8 cellular contexts compared by ENCODE assay signal in genomic region chr7:134458806-134459698, GRCh38. TPM values are rescaled to one million over a fixed set of nuclear protein-coding genes. Genes with fewer than 3 reads are reported as not detected.
DNase-seq lines count a peak whose midpoint lies in the region; ATAC-seq, FAIRE-seq and TF ChIP-seq lines count a peak whose summit lies in the region.

Gene AKR1B1, minus strand, starts transcription at chr7:134459100. Its CDS starts 38 bp downstream, at chr7:134459062.

- H3K9me2 ChIP-seq in PC-3 (replicated peaks; ENCODE audit: low read length), result no peaks in the 10 kb centered on the region

- 0 out of 2 replicates have a peak within 1 kb of the TSS, but pooled peaks have one; percentile 30 for H2AFZ ChIP-seq in PC-3 (ENCODE audit: low read length)

- CTCF ChIA-PET in PC-3 (lab: Charles Lee), result no interaction called here

- no TSS peak for BruUV-seq in PC-3 (replicated peaks; lab: Mats Ljungman, UMichigan)

- H3K4me2 ChIP-seq in PC-3 (ENCODE audit: low read length), result no peak within 1 kb of the TSS

- peaks cover 13% of the 10 kb centered on the region for H3K36me3 Mint-ChIP-seq in activated T-helper 1 cell treated with anti-CD3 and anti-CD28 coated beads, Interleukin-12 subunit alpha, Interleukin-12 subunit beta, Interleukin-2, Interleukin-4 antibody, amounts not matched to agents 30 ng/mL and 10 ng/mL and 1 ng/mL, durations not matched to agents 14 hours and 24 hours and 36 hours (ENCODE audit: low read depth)
- peaks cover 0 to 2% of the 10 kb centered on the region in 2 donors for H3K36me3 Mint-ChIP-seq in naive B cell
- peaks cover 4 to 16% of the 10 kb centered on the region in 2 donors for H3K36me3 Mint-ChIP-seq in stimulated activated naive B cell treated with anti-CD40 and anti-IgM and Interleukin-4, amounts not matched to agents 10 μg/mL and 1 μg/mL and 100 μg/mL, for 72 hours

- H3K4me3 ChIP-seq in PC-3 (ENCODE audit: low read length), result no peak within 1 kb of the TSS

- H3K4me1 Mint-ChIP-seq in activated T-helper 1 cell treated with anti-CD3 and anti-CD28 coated beads, Interleukin-12 subunit alpha, Interleukin-12 subunit beta, Interleukin-2, Interleukin-4 antibody, amounts not matched to agents 30 ng/mL and 10 ng/mL and 1 ng/mL, durations not matched to agents 14 hours and 24 hours and 36 hours (ENCODE audit: low read depth), result peaks cover 44% of the 10 kb centered on the region
- H3K4me1 Mint-ChIP-seq in naive B cell, result peaks cover 23 to 40% (median 37%) of the 10 kb centered on the region in 3 donors
- peaks cover 27 to 40% of the 10 kb centered on the region in 2 donors for H3K4me1 Mint-ChIP-seq in stimulated activated naive B cell treated with anti-CD40 and anti-IgM and Interleukin-4, amounts not matched to agents 10 μg/mL and 1 μg/mL and 100 μg/mL, for 72 hours

- peak within 1 kb of the TSS; percentile 90 for H3K4me3 Mint-ChIP-seq in activated T-helper 1 cell treated with anti-CD3 and anti-CD28 coated beads, Interleukin-12 subunit alpha, Interleukin-12 subunit beta, Interleukin-2, Interleukin-4 antibody, amounts not matched to agents 30 ng/mL and 10 ng/mL and 1 ng/mL, durations not matched to agents 14 hours and 24 hours and 36 hours
- peak within 1 kb of the TSS; percentile 84 to 95 (median 92) for H3K4me3 Mint-ChIP-seq in naive B cell
- H3K4me3 Mint-ChIP-seq in stimulated activated naive B cell treated with anti-CD40 and anti-IgM and Interleukin-4, amounts not matched to agents 10 μg/mL and 1 μg/mL and 100 μg/mL, for 72 hours, result peak within 1 kb of the TSS; percentile 89 to 91

- H3K9ac ChIP-seq in PC-3 (ENCODE audit: low read length), result no peak within 1 kb of the TSS

- POLR2A ChIA-PET in PC-3 (lab: Charles Lee; ENCODE audit: unreplicated experiment), result no interaction called here

- no peak for FAIRE-seq in D721Med (lab: Jason Lieb, UNC)

- no peaks in the 10 kb centered on the region for H4K20me1 ChIP-seq in PC-3 (ENCODE audit: low read length)

- DNase-seq in D721Med (ENCODE audit: insufficient read length, low spot score) (peak; percentile 90), HuH-7 (ENCODE audit: low spot score) (peak; percentile 65), PC-3 (no peak), fibroblast of gingiva (ENCODE audit: low read depth) (peak; percentile 94), naive B cell (peak; percentile 91)
- DNase-seq in activated T-helper 1 cell treated with anti-CD3 and anti-CD28 coated beads, Interleukin-12 subunit alpha, Interleukin-12 subunit beta, Interleukin-2, Interleukin-4 antibody, amounts not matched to agents 30 ng/mL and 10 ng/mL and 1 ng/mL, durations not matched to agents 14 hours and 24 hours and 36 hours (ENCODE audit: low spot score), result peak; percentile 87
- DNase-seq in stimulated activated naive B cell treated with anti-CD40 and anti-IgM and Interleukin-4, amounts not matched to agents 10 μg/mL and 1 μg/mL and 100 μg/mL, for 72 hours, result peak; percentile 91

- peaks cover 11% of the 10 kb centered on the region for H3K4me1 ChIP-seq in PC-3 (ENCODE audit: insufficient read depth, low read length)

- H3K36me3 ChIP-seq in PC-3 (ENCODE audit: low read depth, low read length), result no peaks in the 10 kb centered on the region

- H3K27ac Mint-ChIP-seq in activated T-helper 1 cell treated with anti-CD3 and anti-CD28 coated beads, Interleukin-12 subunit alpha, Interleukin-12 subunit beta, Interleukin-2, Interleukin-4 antibody, amounts not matched to agents 30 ng/mL and 10 ng/mL and 1 ng/mL, durations not matched to agents 14 hours and 24 hours and 36 hours, result peak within 1 kb of the TSS; percentile 81
- H3K27ac Mint-ChIP-seq in naive B cell, result peak within 1 kb of the TSS; percentile 77 to 96 (median 91)
- H3K27ac Mint-ChIP-seq in stimulated activated naive B cell treated with anti-CD40 and anti-IgM and Interleukin-4, amounts not matched to agents 10 μg/mL and 1 μg/mL and 100 μg/mL, for 72 hours, result peak within 1 kb of the TSS; percentile 92

- H3K27me3 ChIP-seq in PC-3 (ENCODE audit: low read length), result no peaks in the 10 kb centered on the region

- H3F3A ChIP-seq in PC-3 (ENCODE audit: low read length, unreplicated experiment), result no peaks in the 10 kb centered on the region

- peak; percentile 41 for TF ChIP-seq CTCF in D721Med (IDR thresholded peaks at IDR 0.05; ENCODE audit: insufficient read depth, missing control alignments)
- no peak for TF ChIP-seq CTCF in PC-3 (conservative IDR thresholded peaks at IDR 0.05; ENCODE audit: low read depth, low read length)

- peak; percentile 94 for ATAC-seq in GM21423 (IDR thresholded peaks at IDR 0.05; ENCODE audit: unreplicated experiment)
- no peak for ATAC-seq in PC-3
- ATAC-seq in naive B cell (ENCODE audit: low read depth in 2 of 2), result peak; percentile 89 to 90
- peak; percentile 91 to 97 for ATAC-seq in stimulated activated naive B cell treated with anti-CD40 and anti-IgM and Interleukin-4, amounts not matched to agents 10 μg/mL and 1 μg/mL and 100 μg/mL, for 72 hours (replicated peaks)

- H3K27ac ChIP-seq in PC-3 (ENCODE audit: low read length), result no peak within 1 kb of the TSS

- H3K9me3 Mint-ChIP-seq in activated T-helper 1 cell treated with anti-CD3 and anti-CD28 coated beads, Interleukin-12 subunit alpha, Interleukin-12 subunit beta, Interleukin-2, Interleukin-4 antibody, amounts not matched to agents 30 ng/mL and 10 ng/mL and 1 ng/mL, durations not matched to agents 14 hours and 24 hours and 36 hours, result peaks cover 4% of the 10 kb centered on the region
- peaks cover 0 to 3% (median under 1%) of the 10 kb centered on the region in 7 donors for H3K9me3 Mint-ChIP-seq in naive B cell
- peaks cover 0 to under 1% of the 10 kb centered on the region in 2 donors for H3K9me3 Mint-ChIP-seq in stimulated activated naive B cell treated with anti-CD40 and anti-IgM and Interleukin-4, amounts not matched to agents 10 μg/mL and 1 μg/mL and 100 μg/mL, for 72 hours

- H3K9me3 ChIP-seq in PC-3 (ENCODE audit: low read length), result no peaks in the 10 kb centered on the region

- intact Hi-C loops in PC-3 (cut with micrococcal nuclease), result no loop called here
- intact Hi-C loops in activated T-helper 1 cell treated with anti-CD3 and anti-CD28 coated beads, Interleukin-12 subunit alpha, Interleukin-12 subunit beta, Interleukin-2, Interleukin-4 antibody, amounts not matched to agents 30 ng/mL and 10 ng/mL and 1 ng/mL, durations not matched to agents 14 hours and 24 hours and 36 hours (cut with micrococcal nuclease), result loop anchor here (1.0 to 10.0 kb wide), 15 partner anchors 27 to 1526 kb away; partner anchors contain the start of genes AGBL3, BPGM, CNOT4 and CYREN

- no peaks in the 10 kb centered on the region for H3K79me2 ChIP-seq in PC-3 (ENCODE audit: low read length)

- H3K27me3 Mint-ChIP-seq in activated T-helper 1 cell treated with anti-CD3 and anti-CD28 coated beads, Interleukin-12 subunit alpha, Interleukin-12 subunit beta, Interleukin-2, Interleukin-4 antibody, amounts not matched to agents 30 ng/mL and 10 ng/mL and 1 ng/mL, durations not matched to agents 14 hours and 24 hours and 36 hours (ENCODE audit: insufficient read depth), result no peaks in the 10 kb centered on the region
- H3K27me3 Mint-ChIP-seq in naive B cell, result no peaks in the 10 kb centered on the region
- no peaks in the 10 kb centered on the region for H3K27me3 Mint-ChIP-seq in stimulated activated naive B cell treated with anti-CD40 and anti-IgM and Interleukin-4, amounts not matched to agents 10 μg/mL and 1 μg/mL and 100 μg/mL, for 72 hours

RNA-seq across cellular contexts. Expression of gene AKR1B1, which starts in this region (rescaled TPM):
- 1.6 TPM in 1 of 2 replicates, not detected in the other for total RNA-seq in PC-3 (2014; rRNA removed)
- total RNA-seq in activated T-helper 1 cell treated with anti-CD3 and anti-CD28 coated beads, Interleukin-12 subunit alpha, Interleukin-12 subunit beta, Interleukin-2, Interleukin-4 antibody, amounts not matched to agents 30 ng/mL and 10 ng/mL and 1 ng/mL, durations not matched to agents 14 hours and 24 hours and 36 hours, result 99.7 and 111 TPM in 2 replicates
- 100 to 1,000 TPM; 134 to 174 (median 144) TPM for polyA plus RNA-seq in naive B cell (ENCODE audit: low read depth in 6 of 6)

Comparison
In these comparisons a context has a peak if more than half of its experiments do, and no peak if none do; other contexts are left out.
1. RNA of gene AKR1B1 (total RNA-seq): 99.7 to 111 TPM in activated T-helper 1 cell treated with anti-CD3 and anti-CD28 coated beads, Interleukin-12 subunit alpha, Interleukin-12 subunit beta, Interleukin-2, Interleukin-4 antibody, amounts not matched to agents 30 ng/mL and 10 ng/mL and 1 ng/mL, durations not matched to agents 14 hours and 24 hours and 36 hours; 1.6 TPM in PC-3; every median in the first group is over 10 times any median in the second.
2. Peak in every context shown above with its lines, with median percentiles within 50 percentile points of each other: H3K27ac Mint-ChIP-seq and H3K4me3 Mint-ChIP-seq.